In the genomic region with DNA sequence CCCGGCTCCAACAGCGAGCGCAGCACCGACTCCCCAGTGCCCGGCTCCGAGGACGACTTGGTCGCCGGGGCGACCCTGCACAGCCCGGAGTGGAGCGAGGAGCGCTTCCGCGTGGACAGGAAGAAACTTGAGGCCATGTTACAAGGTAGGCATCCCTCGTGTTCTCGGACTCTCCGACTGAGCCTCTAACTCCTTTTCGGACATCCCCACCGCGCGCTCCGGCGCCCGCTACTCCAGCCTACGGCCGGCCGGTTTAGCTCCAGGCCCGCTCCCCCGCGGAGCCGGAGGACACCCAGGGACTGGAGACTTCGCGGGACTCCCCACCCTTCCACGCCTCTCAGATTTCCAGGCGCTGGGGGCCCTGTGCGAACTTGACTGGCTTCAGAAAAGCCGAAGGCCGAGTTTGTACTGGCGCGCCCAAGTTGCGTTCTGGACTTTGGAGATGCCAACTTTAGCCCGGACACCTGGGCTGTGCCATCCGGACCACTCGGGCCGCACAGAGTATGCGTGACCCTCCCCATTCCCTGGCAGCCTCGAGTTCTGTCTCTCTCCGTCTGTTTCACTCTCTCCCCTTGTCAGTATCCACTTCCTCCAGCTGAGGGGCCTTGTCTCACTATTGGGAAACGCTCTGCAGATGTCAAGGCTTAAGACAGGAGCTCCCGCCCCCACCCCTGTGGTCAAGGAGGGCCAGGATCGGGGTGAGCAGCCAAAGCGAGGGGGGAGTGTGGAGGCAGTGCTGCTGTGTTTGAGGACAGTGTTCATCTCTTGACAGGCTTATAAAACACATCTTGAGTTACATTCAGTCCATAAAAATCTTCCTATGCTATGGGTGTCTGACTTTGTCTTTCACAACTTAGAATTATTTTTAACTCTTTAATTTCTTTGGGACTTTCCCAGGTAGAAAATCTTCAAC, we compare ENCODE assay signal across 8 cellular contexts. TPM values are rescaled to one million over a fixed set of nuclear protein-coding genes. Genes with fewer than 3 reads are reported as not detected.
DNase-seq lines count a peak whose midpoint lies in the region; ATAC-seq, FAIRE-seq and TF ChIP-seq lines count a peak whose summit lies in the region.

No MANE protein-coding gene starts in this region.

- H3K9ac ChIP-seq in endothelial cell of umbilical vein (replicated peaks; ENCODE audit: extremely low read depth, insufficient read depth, low read length), result no peak overlapping the region

- dilution Hi-C loops in endothelial cell of umbilical vein (cut with MboI; ENCODE audit: extremely low pct_ligation_motif_present, low sequenced_read_pairs), result no loop called here

- H3K36me3 ChIP-seq in BE2C (no peaks in the 10 kb centered on the region), endothelial cell of umbilical vein (ENCODE audit: control insufficient read depth in 2 of 2, extremely low read depth in 1 of 2, insufficient read depth in 2 of 2, low read length in 2 of 2) (no peaks in the 10 kb centered on the region), testis (ENCODE audit: low read depth, missing control alignments) (no peaks in the 10 kb centered on the region)

- no peaks in the 10 kb centered on the region; the same call in 1 of the 2 replicates for H3K4me1 ChIP-seq in BE2C
- H3K4me1 ChIP-seq in endothelial cell of umbilical vein (ENCODE audit: control insufficient read depth, extremely low read depth, insufficient read depth, low read length), result peaks cover 10% of the 10 kb centered on the region
- H3K4me1 ChIP-seq in testis, result peaks cover 6% of the 10 kb centered on the region

- H3K27me3 ChIP-seq in BE2C, result no peaks in the 10 kb centered on the region
- H3K27me3 ChIP-seq in endothelial cell of umbilical vein (ENCODE audit: control insufficient read depth in 2 of 2, insufficient read depth in 2 of 2, low read length in 2 of 2), result peaks cover 16 to 55% of the 10 kb centered on the region in 2 experiments
- no peaks in the 10 kb centered on the region for H3K27me3 ChIP-seq in testis

- no peak for ATAC-seq in GM19397 (IDR thresholded peaks at IDR 0.05; ENCODE audit: unreplicated experiment)
- ATAC-seq in GM21423 (IDR thresholded peaks at IDR 0.05; ENCODE audit: unreplicated experiment), result no peak

- TF ChIP-seq POLR2A in H54 (IDR thresholded peaks at IDR 0.05; ENCODE audit: low read depth, low read length) (no peak), endothelial cell of umbilical vein (IDR thresholded peaks at IDR 0.05; ENCODE audit: low read depth, low read length) (no peak), testis (IDR thresholded peaks at IDR 0.05) (no peak)

- H2AFZ ChIP-seq in endothelial cell of umbilical vein (ENCODE audit: low read depth, low read length), result peak overlapping the region; percentile 79

- CTCF ChIA-PET in endothelial cell of umbilical vein (lab: Charles Lee), result interaction anchor here (2.2 kb wide), 1 partner anchor 18 kb away, joined by 18 read pairs; no protein-coding TSS in a partner anchor

- BruUV-seq in endothelial cell of umbilical vein (replicated peaks; lab: Mats Ljungman, UMichigan), result no TSS peak

- no peaks in the 10 kb centered on the region for H3K9me1 ChIP-seq in endothelial cell of umbilical vein (replicated peaks; ENCODE audit: control insufficient read depth, extremely low read depth, insufficient read depth, low read length)

- intact Hi-C loops in endothelial cell of umbilical vein (cut with micrococcal nuclease) (loop anchor here (2.0 to 10.0 kb wide), 2 partner anchors 39 to 209 kb away; no protein-coding TSS in a partner anchor), testis (cut with DNase I; ENCODE audit: low total_unique reads) (no loop called here)

- no peaks in the 10 kb centered on the region for H3K9me3 ChIP-seq in BE2C
- H3K9me3 ChIP-seq in endothelial cell of umbilical vein (replicated peaks; ENCODE audit: control insufficient read depth, insufficient read depth, low read length), result no peaks in the 10 kb centered on the region
- H3K9me3 ChIP-seq in testis, result no peaks in the 10 kb centered on the region

- H3K79me2 ChIP-seq in endothelial cell of umbilical vein (ENCODE audit: control insufficient read depth, insufficient read depth, low read length), result no peaks in the 10 kb centered on the region

- WGBS in testis, 2 donors, result 1 to 2% methylated on average over 11 to 34 of the region's 53 CpGs

- FAIRE-seq in H54 (lab: Jason Lieb, UNC) (peak; percentile 81), endothelial cell of umbilical vein (lab: Jason Lieb, UNC) (no peak)

- DNase-seq in BE2C, result peak; percentile 32
- peak; percentile 35 for DNase-seq in H54 (ENCODE audit: insufficient read length, low spot score)
- peak; percentile 49 for DNase-seq in SKM-1 (lab: John Stamatoyannopoulos, UW; ENCODE audit: unreplicated experiment)
- DNase-seq in endothelial cell of umbilical vein (ENCODE audit: low read depth, low spot score), result peak; percentile 7
- DNase-seq in medulla oblongata (ENCODE audit: extremely low spot score), result peak; percentile 43
- peak; percentile 75 for DNase-seq in testis

- peak overlapping the region; percentile 90 for H3K4me2 ChIP-seq in endothelial cell of umbilical vein (ENCODE audit: insufficient read depth, low read length)

- peak overlapping the region; percentile 92 for H3K4me3 ChIP-seq in BE2C (ENCODE audit: low read depth, low read length)
- peak overlapping the region; percentile 23 to 35 (median 29) for H3K4me3 ChIP-seq in endothelial cell of umbilical vein (replicated peaks in 1 of 3; ENCODE audit: insufficient read depth in 1 of 3, low read depth in 1 of 3, low read length in 3 of 3)
- H3K4me3 ChIP-seq in testis, result peak overlapping the region; percentile 60 to 82

- TF ChIP-seq CTCF in BE2C (IDR thresholded peaks at IDR 0.05; ENCODE audit: low read depth, low read length), result no peak
- no peak for TF ChIP-seq CTCF in endothelial cell of umbilical vein (IDR thresholded peaks at IDR 0.05; ENCODE audit: extremely low read depth in 1 of 2, insufficient read depth in 1 of 2, low read depth in 1 of 2, low read length in 2 of 2)
- TF ChIP-seq CTCF in testis (IDR thresholded peaks at IDR 0.05), result no peak

- no peaks in the 10 kb centered on the region for H4K20me1 ChIP-seq in endothelial cell of umbilical vein (replicated peaks; ENCODE audit: control insufficient read depth, extremely low read depth, insufficient read depth, low read length)

- POLR2A ChIA-PET in endothelial cell of umbilical vein (lab: Charles Lee), result no interaction called here

- H3K27ac ChIP-seq in endothelial cell of umbilical vein (ENCODE audit: insufficient read depth, low read depth, low read length) (no peak overlapping the region), testis (peak overlapping the region; percentile 75 to 81)

TF ChIP-seq in endothelial cell of umbilical vein, 7 proteins besides CTCF, POLR2A, EP300 and RAD21:
- TF ChIP-seq, protein P1, sequence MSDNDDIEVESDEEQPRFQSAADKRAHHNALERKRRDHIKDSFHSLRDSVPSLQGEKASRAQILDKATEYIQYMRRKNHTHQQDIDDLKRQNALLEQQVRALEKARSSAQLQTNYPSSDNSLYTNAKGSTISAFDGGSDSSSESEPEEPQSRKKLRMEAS (IDR thresholded peaks at IDR 0.05; ENCODE audit: insufficient read depth, insufficient read length), result no peak
- peak; percentile 67 for TF ChIP-seq EZH2 (IDR thresholded peaks at IDR 0.05; ENCODE audit: borderline replicate concordance, low read depth, low read length, severe bottlenecking)

RNA-seq across cellular contexts. Expression of a gene that starts 0.8 kb away (rescaled TPM):
- polyA plus RNA-seq in BE2C (2012; ENCODE audit: insufficient read depth, insufficient read length, low read depth), result 4.8 TPM
- total RNA-seq in endothelial cell of umbilical vein, result 0.29 and 0.32 TPM in 2 replicates
- 0.06 and 0.08 TPM in 2 replicates for polyA plus RNA-seq in endothelial cell of umbilical vein
- polyA plus RNA-seq in endothelial cell of umbilical vein (2011; cell fraction: cytosol; rRNA removed), result 0.01 and 0.03 TPM in 2 replicates
- polyA plus RNA-seq in endothelial cell of umbilical vein (2011; cell fraction: nucleus; rRNA removed), result 0.03 and 0.07 TPM in 2 replicates
- polyA plus RNA-seq in endothelial cell of umbilical vein (2012), result not detected in 2 replicates
- polyA minus RNA-seq in endothelial cell of umbilical vein, result 0.39 and 0.45 TPM in 2 replicates
- polyA minus RNA-seq in endothelial cell of umbilical vein (2011; cell fraction: cytosol; rRNA and poly(A)+ RNA removed), result 7.7 TPM
- polyA minus RNA-seq in endothelial cell of umbilical vein (2011; cell fraction: nucleus; rRNA and poly(A)+ RNA removed), result 0.29 TPM in 1 of 2 replicates, not detected in the other
- total RNA-seq in testis, result 10 to 100 TPM in 1 of 2 donors, 1 to 10 TPM in 1; 10.0 to 14.1 TPM
- polyA plus RNA-seq in testis (ENCODE audit: insufficient read depth, low read depth, low replicate concordance), result 8.7 TPM

Comparison
In these comparisons a context has a peak if more than half of its experiments do, and no peak if none do; other contexts are left out.
1. DNase-seq: peak in every context shown above with its lines; median percentile 75 in testis; 49 in SKM-1; 43 in medulla oblongata; 35 in H54; 32 in BE2C; 7 in endothelial cell of umbilical vein.
2. H3K4me3 ChIP-seq: peak in every context shown above with its lines; median percentile 92 in BE2C; 71 in testis; 29 in endothelial cell of umbilical vein.